In genomic region chr9:85743290-85744128, GRCh38 we compare ENCODE assay signal across 9 cellular contexts. TPM values are rescaled to one million over a fixed set of nuclear protein-coding genes. Genes with fewer than 3 reads are reported as not detected.
A peak's percentile ranks its signal among the peaks of the same experiment; 100 is the strongest.
DNase-seq lines count a peak whose midpoint lies in the region; ATAC-seq, FAIRE-seq and TF ChIP-seq lines count a peak whose summit lies in the region.
"Had no signal": no experiment of that assay in that cellular context is flagged by ENCODE, and none has a peak within 500 bp of the region (broad histone marks: within the 10 kb centered on the region; RNA-seq: fewer than 3 reads in every experiment).

No MANE protein-coding gene starts in this region.

- peaks cover 18% of the 10 kb centered on the region for H3K4me1 ChIP-seq in CD8-positive, alpha-beta memory T cell (ENCODE audit: insufficient read depth, low read length)
- H3K4me1 ChIP-seq in keratinocyte (ENCODE audit: control insufficient read depth, extremely low read depth, insufficient read depth, low read length): peaks cover 21% of the 10 kb centered on the region
- no peaks in the 10 kb centered on the region for H3K4me1 ChIP-seq in uterus

- H3K27me3 ChIP-seq in CD8-positive, alpha-beta memory T cell (ENCODE audit: insufficient read depth, low read length, poor library complexity, severe bottlenecking): no peaks in the 10 kb centered on the region
- H3K27me3 ChIP-seq in keratinocyte (ENCODE audit: control insufficient read depth, extremely low read depth, insufficient read depth, low read length) (peaks cover 17% of the 10 kb centered on the region), uterus (no peaks in the 10 kb centered on the region)

- TF ChIP-seq CTCF in WTC11 (IDR thresholded peaks at IDR 0.05): no peak
- TF ChIP-seq CTCF in keratinocyte (optimal IDR thresholded peaks at IDR 0.05 in 1 of 3, IDR thresholded peaks at IDR 0.05 in 1 of 3, conservative IDR thresholded peaks at IDR 0.05 in 1 of 3; ENCODE audit: extremely low read depth in 1 of 3, insufficient read depth in 2 of 3, low read length in 3 of 3): no peak
- no peak for TF ChIP-seq CTCF in uterus (IDR thresholded peaks at IDR 0.05)

- H3K27ac Mint-ChIP-seq in CD8-positive, alpha-beta memory T cell: peak overlapping the region in 7 of 8 donors; percentile 43 to 94 (median 73)
- no peak overlapping the region; the same call in 1 of the 2 replicates for H3K27ac Mint-ChIP-seq in WTC11

- H3K4me3 ChIP-seq in CD8-positive, alpha-beta memory T cell (ENCODE audit: low read length): no peak overlapping the region
- H3K4me3 ChIP-seq in keratinocyte (ENCODE audit: control insufficient read depth in 2 of 3, extremely low read depth in 1 of 3, insufficient read depth in 2 of 3, low read depth in 1 of 3, low read length in 3 of 3) (peak overlapping the region in 2 of 3 experiments; percentile 43 to 47), uterus (no peak overlapping the region)
- H3K4me3 ChIP-seq: lung had no signal

- DNase-seq in CD8-positive, alpha-beta memory T cell: peak in 1 of 5 donors; percentile 16
- DNase-seq in HuH-7 (ENCODE audit: low spot score) (peak; percentile 20), WTC11 (ENCODE audit: low spot score) (no peak), keratinocyte (ENCODE audit: low read depth, low spot score) (peak; percentile 64), uterus (no peak), Ammon's horn (ENCODE audit: low spot score) (no peak), SW 1271 (lab: John Stamatoyannopoulos, UW) (no peak)

- peak overlapping the region; percentile 89 for H3K9ac ChIP-seq in keratinocyte (ENCODE audit: control insufficient read depth, extremely low read depth, insufficient read depth, low read length)

- ATAC-seq in WTC11 (no peak), GM18502 (IDR thresholded peaks at IDR 0.05; ENCODE audit: poor library complexity, unreplicated experiment) (no peak)

- no peaks in the 10 kb centered on the region for H3K9me3 ChIP-seq in CD8-positive, alpha-beta memory T cell (ENCODE audit: low read length)
- H3K9me3 ChIP-seq in keratinocyte (ENCODE audit: control insufficient read depth, low read depth, low read length): no peaks in the 10 kb centered on the region
- no peaks in the 10 kb centered on the region for H3K9me3 ChIP-seq in uterus

- intact Hi-C loops in uterus (cut with DNase I; ENCODE audit: low total_unique reads): no loop called here

- peak overlapping the region; percentile 7 for H2AFZ ChIP-seq in keratinocyte (ENCODE audit: control insufficient read depth, low read length)

- H3K9me3 Mint-ChIP-seq in CD8-positive, alpha-beta memory T cell: no peaks in the 10 kb centered on the region
- H3K9me3 Mint-ChIP-seq in WTC11: no peaks in the 10 kb centered on the region

- H3K4me1 Mint-ChIP-seq in CD8-positive, alpha-beta memory T cell: peaks cover 25 to 46% (median 43%) of the 10 kb centered on the region in 3 donors
- H3K4me1 Mint-ChIP-seq in WTC11: peaks cover 42% of the 10 kb centered on the region

- H3K79me2 ChIP-seq in keratinocyte (ENCODE audit: control insufficient read depth, insufficient read depth, low read length): peaks cover 4% of the 10 kb centered on the region

- no peaks in the 10 kb centered on the region for H3K9me1 ChIP-seq in keratinocyte (ENCODE audit: control insufficient read depth, extremely low read depth, insufficient read depth, low read length)

- peak; percentile 23 for FAIRE-seq in keratinocyte (lab: Jason Lieb, UNC)

- no peak overlapping the region for H3K27ac ChIP-seq in CD8-positive, alpha-beta memory T cell (ENCODE audit: low read depth, low read length)
- H3K27ac ChIP-seq in keratinocyte (ENCODE audit: control insufficient read depth, insufficient read depth, low read length): peak overlapping the region; percentile 87
- no peak overlapping the region for H3K27ac ChIP-seq in uterus

- POLR2A ChIA-PET in CD8-positive, alpha-beta memory T cell (lab: Charles Lee): interaction anchor here (3.1 kb wide), 1 partner anchor 20 kb away, joined by 24 read pairs; no protein-coding TSS in a partner anchor
- POLR2A ChIA-PET in WTC11 (lab: Charles Lee): no interaction called here

- H3K36me3 ChIP-seq in CD8-positive, alpha-beta memory T cell (ENCODE audit: insufficient read depth, low read length): no peaks in the 10 kb centered on the region
- H3K36me3 ChIP-seq in keratinocyte (ENCODE audit: control insufficient read depth in 2 of 2, extremely low read depth in 1 of 2, insufficient read depth in 2 of 2, low read length in 2 of 2): no peaks in the 10 kb centered on the region
- H3K36me3 ChIP-seq in uterus: no peaks in the 10 kb centered on the region

- TF ChIP-seq POLR2A in uterus (IDR thresholded peaks at IDR 0.05): no peak

- H4K20me1 ChIP-seq in keratinocyte (ENCODE audit: control insufficient read depth, extremely low read depth, insufficient read depth, low read length): no peaks in the 10 kb centered on the region

- peaks cover 0 to 8% of the 10 kb centered on the region in 2 donors for H3K27me3 Mint-ChIP-seq in CD8-positive, alpha-beta memory T cell
- H3K27me3 Mint-ChIP-seq in WTC11 (ENCODE audit: low read depth): no peaks in the 10 kb centered on the region; the same call in 1 of the 2 replicates

- H3K4me3 Mint-ChIP-seq in CD8-positive, alpha-beta memory T cell: peak overlapping the region; percentile 64 to 96 (median 77)
- peak overlapping the region; percentile 58 for H3K4me3 Mint-ChIP-seq in WTC11

- dilution Hi-C loops in keratinocyte (cut with MboI; ENCODE audit: extremely low pct_ligation_motif_present, low sequenced_read_pairs): no loop called here

- peak overlapping the region; percentile 97 for H3K4me2 ChIP-seq in keratinocyte (ENCODE audit: control insufficient read depth, extremely low read depth, insufficient read depth, low read depth, low read length)

- CTCF ChIA-PET in CD8-positive, alpha-beta memory T cell (lab: Charles Lee): interaction anchor here (1.0 to 2.2 kb wide), 2 partner anchors 46 to 61 kb away, joined by 3 to 9 read pairs; no protein-coding TSS in a partner anchor
- CTCF ChIA-PET in WTC11 (lab: Charles Lee): interaction anchor here (1.2 to 3.2 kb wide), 2 partner anchors 28 to 45 kb away, joined by 3 to 18 read pairs; no protein-coding TSS in a partner anchor

- H3K36me3 Mint-ChIP-seq in CD8-positive, alpha-beta memory T cell: peaks cover 0 to 5% (median 2%) of the 10 kb centered on the region in 3 donors
- no peaks in the 10 kb centered on the region for H3K36me3 Mint-ChIP-seq in WTC11

TF ChIP-seq in WTC11, 78 proteins besides CTCF, POLR2A, EP300 and RAD21:
- TF ChIP-seq NR3C1 (CRISPR knock-in tag; conservative IDR thresholded peaks at IDR 0.05; ENCODE audit: low read depth) (no peak), SMAD3 (CRISPR knock-in tag; IDR thresholded peaks at IDR 0.05; ENCODE audit: borderline replicate concordance) (no peak), ZNF232 (CRISPR knock-in tag; IDR thresholded peaks at IDR 0.05) (no peak), GRHL2 (CRISPR knock-in tag; IDR thresholded peaks at IDR 0.05; ENCODE audit: insufficient replicate concordance, severe bottlenecking) (no peak), IRF1 (CRISPR knock-in tag; IDR thresholded peaks at IDR 0.05) (no peak), FOXK1 (CRISPR knock-in tag; IDR thresholded peaks at IDR 0.05) (no peak), AR (CRISPR knock-in tag; IDR thresholded peaks at IDR 0.05) (no peak)

RNA-seq across cellular contexts. Expression of gene AGTPBP1, which starts 1.8 kb away (rescaled TPM):
- total RNA-seq in CD8-positive, alpha-beta memory T cell: 10 to 100 TPM; 27.5 to 30.2 TPM
- polyA plus RNA-seq in CD8-positive, alpha-beta memory T cell: 35.5 TPM
- total RNA-seq in WTC11 (2021) (53.6 to 54.7 TPM (median 54.4 TPM) in 3 replicates), uterus (10 to 100 TPM; 12.9 to 36.6 (median 29.1) TPM)
- polyA plus RNA-seq in keratinocyte: 5.0 to 11.1 TPM (median 5.7 TPM) in 3 replicates
- polyA plus RNA-seq in keratinocyte (2011; ENCODE audit: low read depth): 9.0 TPM
- 5.7 and 9.3 TPM in 2 replicates for polyA plus RNA-seq in keratinocyte (2011; cell fraction: cytosol; rRNA removed)
- polyA plus RNA-seq in keratinocyte (2011; cell fraction: nucleus; rRNA removed): 5.9 and 8.0 TPM in 2 replicates
- 5.7 and 5.9 TPM in 2 replicates for polyA plus RNA-seq in keratinocyte (2012; ENCODE audit: low replicate concordance)
- polyA minus RNA-seq in keratinocyte: 1.8 to 14.0 TPM (median 5.3 TPM) in 3 replicates
- polyA minus RNA-seq in keratinocyte (2011; cell fraction: cytosol; rRNA and poly(A)+ RNA removed): 6.5 TPM
- polyA minus RNA-seq in keratinocyte (2011; cell fraction: nucleus; rRNA and poly(A)+ RNA removed): 3.2 and 11.7 TPM in 2 replicates

Comparison
In these comparisons a context has a peak if more than half of its experiments do, and no peak if none do; other contexts are left out.
1. DNase-seq: peak in HuH-7 (single experiment) and keratinocyte (single experiment); none in WTC11 (single experiment), uterus (0 of 2), Ammon's horn (single experiment) and SW 1271 (0 of 2).
2. H3K4me3 ChIP-seq: peak in keratinocyte (2 of 3); none in CD8-positive, alpha-beta memory T cell (single experiment) and uterus (0 of 2).